In genomic region chr4:24513718-24514117, GRCh38 we compare ENCODE assay signal across 20 cellular contexts.
"Had no signal": no experiment of that assay in that cellular context is flagged by ENCODE, and none has a peak within 500 bp of the region (broad histone marks: within the 10 kb centered on the region; RNA-seq: fewer than 3 reads in every experiment).

No MANE protein-coding gene starts in this region.

- H3K27me3 Mint-ChIP-seq: activated CD4-positive, alpha-beta memory T cell treated with anti-CD3 and anti-CD28 coated beads, Interleukin-2, amount 10 ng/mL, durations not matched to agents 7 days and 5 days; memory B cell; naive B cell; progenitor cell of endocrine pancreas had no signal

- H3K27ac ChIP-seq: tibial nerve had no signal

- H3K4me2 ChIP-seq: neural progenitor cell had no signal

- H2AFZ ChIP-seq: neural progenitor cell had no signal

- H3K36me3 ChIP-seq: cardiac muscle cell, neural progenitor cell had no signal

- H3K27ac Mint-ChIP-seq: activated CD4-positive, alpha-beta memory T cell treated with anti-CD3 and anti-CD28 coated beads, Interleukin-2, amount 10 ng/mL, durations not matched to agents 7 days and 5 days; memory B cell; naive B cell; neural progenitor cell; progenitor cell of endocrine pancreas had no signal

- H3K9me3 ChIP-seq: mucosa of descending colon, tibial nerve had no signal

- DNase-seq: activated CD4-positive, alpha-beta memory T cell treated with anti-CD3 and anti-CD28 coated beads, Interleukin-2, amount 10 ng/mL, durations not matched to agents 7 days and 5 days; activated CD4-positive, alpha-beta T cell treated with anti-CD3 and anti-CD28 coated beads for 48 hours; activated CD4-positive, CD25-positive, alpha-beta regulatory T cell; activated effector memory CD4-positive, alpha-beta T cell treated with Interleukin-2 at 50 U/mL for 16 hours; activated naive CD4-positive, alpha-beta T cell treated with anti-CD3 and anti-CD28 coated beads, Interleukin-2, amount 50 U/mL, for 16 hours; activated T-cell treated with anti-CD3 and anti-CD28 coated beads, Interleukin-2, amount 50 U/mL, for 4 hours; amniotic stem cell; left ventricle myocardium superior; mucosa of descending colon; naive B cell; stimulated activated CD4-positive, alpha-beta T cell treated with anti-CD3 and anti-CD28 coated beads, Interleukin-12 subunit alpha, Interleukin-12 subunit beta, amount 100 ng/mL, for 4 hours; stimulated activated CD4-positive, alpha-beta T cell treated with anti-CD3 and anti-CD28 coated beads, Interleukin-1b, Interleukin-23, amount 100 ng/mL, for 48 hours; stimulated activated CD8-positive, alpha-beta memory T cell treated with anti-CD3 and anti-CD28 coated beads, Interleukin-4, amount 100 ng/mL, for 48 hours; stimulated activated naive CD4-positive, alpha-beta T cell treated with Interleukin-2 at 50 U/mL for 16 hours; T-helper 9 cell had no signal

- ATAC-seq: activated T-cell treated with anti-CD3 and anti-CD28 coated beads, Interleukin-2, amount 50 U/mL, for 4 hours; left ventricle myocardium superior; mucosa of descending colon had no signal

- H3K9me3 Mint-ChIP-seq: activated CD4-positive, alpha-beta memory T cell treated with anti-CD3 and anti-CD28 coated beads, Interleukin-2, amount 10 ng/mL, durations not matched to agents 7 days and 5 days; activated T-cell treated with anti-CD3 and anti-CD28 coated beads, Interleukin-2, amount 50 U/mL, for 4 hours; memory B cell; naive B cell; neural progenitor cell had no signal

- H3K4me3 ChIP-seq: cardiac muscle cell, mucosa of descending colon, neural progenitor cell, tibial nerve had no signal

- H3K4me1 Mint-ChIP-seq: activated CD4-positive, alpha-beta memory T cell treated with anti-CD3 and anti-CD28 coated beads, Interleukin-2, amount 10 ng/mL, durations not matched to agents 7 days and 5 days; memory B cell; naive B cell; neural progenitor cell had no signal

- H3K4me3 Mint-ChIP-seq: activated CD4-positive, alpha-beta memory T cell treated with anti-CD3 and anti-CD28 coated beads, Interleukin-2, amount 10 ng/mL, durations not matched to agents 7 days and 5 days; activated T-cell treated with anti-CD3 and anti-CD28 coated beads, Interleukin-2, amount 50 U/mL, for 4 hours; memory B cell; naive B cell; neural progenitor cell had no signal

- H3K36me3 Mint-ChIP-seq: naive B cell had no signal

- H3K4me1 ChIP-seq: neural progenitor cell had no signal
